1 cellular context compared by ENCODE assay signal in the genomic region with DNA sequence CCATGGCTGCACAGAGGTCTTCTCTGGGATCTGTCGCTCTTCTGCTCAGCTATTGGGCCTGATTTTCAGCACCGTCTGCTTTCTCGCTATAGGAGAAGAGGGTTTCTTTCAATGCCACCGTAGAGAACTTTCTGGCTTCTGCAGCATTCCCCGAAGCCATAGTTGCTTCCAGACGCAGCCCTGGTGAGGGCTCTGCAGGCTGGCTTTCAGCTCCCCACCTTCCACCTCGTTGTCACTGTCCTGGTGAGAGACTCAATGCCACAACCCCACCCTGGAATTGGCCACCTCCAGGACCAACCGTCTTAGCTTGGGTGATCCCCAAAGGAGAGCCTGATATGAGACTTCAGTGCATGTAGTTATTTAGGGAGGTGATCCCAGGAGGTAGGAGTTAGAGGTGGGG.
TF ChIP-seq lines count a peak whose summit lies in the region.

No MANE protein-coding gene starts in this region.

TF ChIP-seq in HepG2, 621 proteins besides CTCF, POLR2A, EP300 and RAD21:
- peak; percentile 97 for TF ChIP-seq ZNF331 (CRISPR knock-in tag; IDR thresholded peaks at IDR 0.05)
- no peak for TF ChIP-seq RARG (CRISPR knock-in tag; IDR thresholded peaks at IDR 0.05; ENCODE audit: low read depth)
- no peak for TF ChIP-seq MIER3 (CRISPR knock-in tag; IDR thresholded peaks at IDR 0.05; ENCODE audit: borderline replicate concordance)
- no peak for TF ChIP-seq KDM3A (CRISPR knock-in tag; IDR thresholded peaks at IDR 0.05; ENCODE audit: low read depth)
- TF ChIP-seq ZNF205 (CRISPR knock-in tag; IDR thresholded peaks at IDR 0.05) = no peak
